ENCODE assay signal across 22 cellular contexts in the genomic region with DNA sequence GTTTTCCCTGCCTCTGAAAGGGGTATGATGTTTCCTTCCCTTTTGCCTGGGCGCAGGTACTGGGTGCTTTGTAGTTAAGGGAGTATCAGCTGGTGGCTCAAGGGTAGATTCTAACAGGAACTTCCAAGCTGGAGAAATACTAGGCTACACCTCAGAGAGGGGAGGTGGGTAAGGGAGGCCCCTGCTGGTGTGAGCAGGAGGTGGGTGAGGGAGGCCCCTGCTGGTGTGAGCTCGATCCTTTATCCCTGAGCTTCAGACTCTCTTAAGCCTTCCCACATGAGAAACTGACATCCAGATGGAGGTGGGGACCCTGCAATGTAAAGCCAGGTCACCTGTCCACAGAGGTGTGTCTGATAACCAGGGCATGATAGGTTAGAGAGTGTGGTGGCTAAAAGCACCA. TPM values are rescaled to one million over a fixed set of nuclear protein-coding genes. Genes with fewer than 3 reads are reported as not detected.
"Had no signal": no experiment of that assay in that cellular context is flagged by ENCODE, and none has a peak within 500 bp of the region (broad histone marks: within the 10 kb centered on the region; RNA-seq: fewer than 3 reads in every experiment).

No MANE protein-coding gene starts in this region.

- H3K4me3 ChIP-seq: gastroesophageal sphincter, heart right ventricle, left lung, mucosa of descending colon, pancreas, upper lobe of left lung had no signal

- H3K27ac Mint-ChIP-seq: activated B cell treated with CpG ODN at 0.5 μM for 24 hours; activated CD8-positive, alpha-beta T cell treated with anti-CD3 and anti-CD28 coated beads for 36 hours; activated naive CD8-positive, alpha-beta T cell treated with anti-CD3 and anti-CD28 coated beads, Interleukin-2, amount 10 ng/mL, durations not matched to agents 7 days and 5 days; activated T-cell treated with anti-CD3 and anti-CD28 coated beads, Interleukin-2, amount 50 U/mL, for 72 hours; brain; dendritic cell treated with granulocyte-macrophage colony-stimulating factor and Interleukin-4, amounts not matched to agents 40 ng/mL and 50 ng/mL, for 4 days; naive thymus-derived CD4-positive, alpha-beta T cell; T-helper 1 cell treated with Interleukin-12 subunit alpha and Interleukin-12 subunit beta and Interleukin-4 antibody, amounts not matched to agents 30 μg/mL and 1 μg/mL, for 36 hours had no signal

- H3K9me3 ChIP-seq: gastroesophageal sphincter, heart right ventricle, left lung, mucosa of descending colon, pancreas, upper lobe of left lung had no signal

- H3K27ac ChIP-seq: gastroesophageal sphincter, heart right ventricle, left lung, pancreas, upper lobe of left lung had no signal

- H3K4me3 Mint-ChIP-seq: activated B cell treated with CpG ODN at 0.5 μM for 24 hours; activated CD8-positive, alpha-beta T cell treated with anti-CD3 and anti-CD28 coated beads for 36 hours; activated naive CD8-positive, alpha-beta T cell treated with anti-CD3 and anti-CD28 coated beads, Interleukin-2, amount 10 ng/mL, durations not matched to agents 7 days and 5 days; activated T-cell treated with anti-CD3 and anti-CD28 coated beads, Interleukin-2, amount 50 U/mL, for 72 hours; brain; dendritic cell treated with granulocyte-macrophage colony-stimulating factor and Interleukin-4, amounts not matched to agents 40 ng/mL and 50 ng/mL, for 4 days; naive thymus-derived CD4-positive, alpha-beta T cell; stimulated activated naive CD8-positive, alpha-beta T cell treated with anti-CD3 and anti-CD28 coated beads, Interleukin-15, amount 100 ng/mL, for 72 hours; T-helper 1 cell treated with Interleukin-12 subunit alpha and Interleukin-12 subunit beta and Interleukin-4 antibody, amounts not matched to agents 30 μg/mL and 1 μg/mL, for 36 hours had no signal

- H3K4me1 ChIP-seq: gastroesophageal sphincter, heart right ventricle, left lung, pancreas, upper lobe of left lung had no signal

- FAIRE-seq: keratinocyte, pancreas had no signal

- DNase-seq: activated B cell treated with CpG ODN at 0.5 μM for 24 hours; activated CD4-positive, alpha-beta T cell treated with anti-CD3 and anti-CD28 coated beads for 48 hours; activated CD8-positive, alpha-beta memory T cell treated with anti-CD3 and anti-CD28 coated beads, Interleukin-2, amount 50 U/mL, for 48 hours; activated CD8-positive, alpha-beta T cell treated with anti-CD3 and anti-CD28 coated beads for 36 hours; activated gamma-delta T cell treated with Interleukin-2 at 50 U/mL for 16 hours; activated naive CD8-positive, alpha-beta T cell treated with anti-CD3 and anti-CD28 coated beads, Interleukin-2, amount 10 ng/mL, durations not matched to agents 7 days and 5 days; activated T-cell treated with anti-CD3 and anti-CD28 coated beads, Interleukin-2, amount 50 U/mL, for 72 hours; cerebellar nuclear complex; heart right ventricle; left lung; mucosa of descending colon; naive thymus-derived CD4-positive, alpha-beta T cell; pancreas; stimulated activated CD4-positive, alpha-beta T cell treated with anti-CD3 and anti-CD28 coated beads, Interleukin-1b, Interleukin-23, amount 100 ng/mL, for 48 hours; stimulated activated naive CD8-positive, alpha-beta T cell treated with anti-CD3 and anti-CD28 coated beads, Interleukin-15, amount 100 ng/mL, for 72 hours; upper lobe of left lung had no signal

- H3K27me3 ChIP-seq: pancreas had no signal

- H3K36me3 Mint-ChIP-seq: activated naive CD8-positive, alpha-beta T cell treated with anti-CD3 and anti-CD28 coated beads, Interleukin-2, amount 10 ng/mL, durations not matched to agents 7 days and 5 days; brain; naive thymus-derived CD4-positive, alpha-beta T cell had no signal

- H3K9me3 Mint-ChIP-seq: activated B cell treated with CpG ODN at 0.5 μM for 24 hours; activated CD8-positive, alpha-beta T cell treated with anti-CD3 and anti-CD28 coated beads for 36 hours; activated naive CD8-positive, alpha-beta T cell treated with anti-CD3 and anti-CD28 coated beads, Interleukin-2, amount 10 ng/mL, durations not matched to agents 7 days and 5 days; dendritic cell treated with granulocyte-macrophage colony-stimulating factor and Interleukin-4, amounts not matched to agents 40 ng/mL and 50 ng/mL, for 4 days; naive thymus-derived CD4-positive, alpha-beta T cell; T-helper 1 cell treated with Interleukin-12 subunit alpha and Interleukin-12 subunit beta and Interleukin-4 antibody, amounts not matched to agents 30 μg/mL and 1 μg/mL, for 36 hours had no signal

- H3K36me3 ChIP-seq: gastroesophageal sphincter, heart right ventricle, left lung, pancreas, upper lobe of left lung had no signal

- H3K4me1 Mint-ChIP-seq: activated B cell treated with CpG ODN at 0.5 μM for 24 hours; activated naive CD8-positive, alpha-beta T cell treated with anti-CD3 and anti-CD28 coated beads, Interleukin-2, amount 10 ng/mL, durations not matched to agents 7 days and 5 days; brain had no signal

- ATAC-seq: activated CD8-positive, alpha-beta T cell treated with anti-CD3 and anti-CD28 coated beads for 36 hours; activated T-cell treated with anti-CD3 and anti-CD28 coated beads, Interleukin-2, amount 50 U/mL, for 72 hours; gastroesophageal sphincter; heart right ventricle; left lung; mucosa of descending colon; naive thymus-derived CD4-positive, alpha-beta T cell; pancreas; stimulated activated naive CD8-positive, alpha-beta T cell treated with anti-CD3 and anti-CD28 coated beads, Interleukin-15, amount 100 ng/mL, for 72 hours had no signal

RNA-seq across cellular contexts. Expression of gene CYP2B6, which starts 32.1 kb away (rescaled TPM):
- total RNA-seq: activated B cell treated with CpG ODN at 0.5 μM for 24 hours; activated CD8-positive, alpha-beta T cell treated with anti-CD3 and anti-CD28 coated beads for 36 hours; activated naive CD8-positive, alpha-beta T cell treated with anti-CD3 and anti-CD28 coated beads, Interleukin-2, amount 10 ng/mL, durations not matched to agents 7 days and 5 days; activated T-cell treated with anti-CD3 and anti-CD28 coated beads, Interleukin-2, amount 50 U/mL, for 72 hours; gastroesophageal sphincter; heart right ventricle; naive thymus-derived CD4-positive, alpha-beta T cell; temporal lobe had no signal
- polyA plus RNA-seq: heart right ventricle; keratinocyte; naive thymus-derived CD4-positive, alpha-beta T cell had no signal
